30 cellular contexts compared by ENCODE assay signal in genomic region chr3:40532252-40532651, GRCh38.
"Had no signal": no experiment of that assay in that cellular context is flagged by ENCODE, and none has a peak within 500 bp of the region (broad histone marks: within the 10 kb centered on the region; RNA-seq: fewer than 3 reads in every experiment).

No MANE protein-coding gene starts in this region.

- H3K27ac ChIP-seq: epithelial cell of prostate, esophagus squamous epithelium, hepatocyte, ovary, prostate gland, sigmoid colon, stomach, thyroid gland, upper lobe of right lung had no signal

- H3K27me3 ChIP-seq: esophagus squamous epithelium, hepatocyte, ovary, sigmoid colon, stomach, thyroid gland, upper lobe of right lung had no signal

- H3K9me3 ChIP-seq: prostate gland, thyroid gland, upper lobe of right lung had no signal

- H3K4me2 ChIP-seq: hepatocyte had no signal

- DNase-seq: activated CD4-positive, alpha-beta memory T cell treated with anti-CD3 and anti-CD28 coated beads, Interleukin-2, amount 10 ng/mL, durations not matched to agents 7 days and 5 days; activated CD4-positive, alpha-beta T cell treated with anti-CD3 and anti-CD28 coated beads for 1 hour; activated CD4-positive, alpha-beta T cell treated with anti-CD3 and anti-CD28 coated beads, Interleukin-2, amount 10 ng/mL, durations not matched to agents 7 days and 5 days; activated CD8-positive, alpha-beta memory T cell treated with anti-CD3 and anti-CD28 coated beads, Interleukin-2, amount 50 U/mL, for 48 hours; activated gamma-delta T cell treated with Interleukin-2 at 50 U/mL for 16 hours; activated naive CD4-positive, alpha-beta T cell treated with anti-CD3 and anti-CD28 coated beads, Interleukin-2, amount 50 U/mL, for 16 hours; activated T-cell treated with anti-CD3 and anti-CD28 coated beads, Interleukin-2, amount 50 U/mL, for 24 hours; amygdala; central memory CD4-positive, alpha-beta T cell; endodermal cell; esophagus squamous epithelium; glutamatergic neuron; islet precursor cell; left ventricle myocardium superior; midbrain; naive thymus-derived CD4-positive, alpha-beta T cell; ovary; retina; sigmoid colon; small intestine; stimulated activated CD4-positive, alpha-beta T cell treated with anti-CD3 and anti-CD28 coated beads, Interleukin-4, amount 100 ng/mL, for 24 hours; stomach; T-helper 2 cell; thyroid gland; upper lobe of right lung had no signal

- FAIRE-seq: frontal cortex, small intestine had no signal

- H3K4me3 ChIP-seq: esophagus squamous epithelium, hepatocyte, ovary, prostate gland, sigmoid colon, stomach, thyroid gland, upper lobe of right lung had no signal

- H3K4me1 ChIP-seq: esophagus squamous epithelium, prostate gland, sigmoid colon, thyroid gland, upper lobe of right lung had no signal

- H2AFZ ChIP-seq: hepatocyte had no signal

- ATAC-seq: left ventricle myocardium superior; naive thymus-derived CD4-positive, alpha-beta T cell; stimulated activated effector memory CD8-positive, alpha-beta T cell treated with anti-CD3 and anti-CD28 coated beads, Interleukin-12 subunit alpha, Interleukin-12 subunit beta, amount 100 ng/mL, for 72 hours; upper lobe of right lung had no signal
